ENCODE assay signal across 23 cellular contexts in the genomic region with DNA sequence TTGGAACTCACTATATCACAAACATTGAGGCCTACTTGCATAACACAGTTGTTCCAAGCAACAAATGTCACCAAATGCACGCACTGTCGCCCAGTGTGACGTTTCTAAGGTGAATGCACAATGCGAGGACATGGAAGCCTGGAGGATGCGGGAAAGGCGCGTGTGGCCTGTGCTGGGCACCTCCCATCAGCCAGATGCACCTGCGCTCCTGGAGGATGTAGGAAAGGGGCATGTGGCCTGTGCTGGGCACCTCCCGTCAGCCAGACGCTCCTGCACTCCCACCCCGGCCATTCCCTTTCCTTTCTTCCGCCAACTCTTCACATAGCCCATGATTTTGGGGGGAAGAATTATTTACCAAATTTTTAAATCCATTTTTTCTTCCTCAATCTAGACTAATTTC.
DNase-seq lines count a peak whose midpoint lies in the region; TF ChIP-seq lines count a peak whose summit lies in the region.
"Had no signal": no experiment of that assay in that cellular context is flagged by ENCODE, and none has a peak within 500 bp of the region (broad histone marks: within the 10 kb centered on the region; RNA-seq: fewer than 3 reads in every experiment).

No MANE protein-coding gene starts in this region.

- no peaks in the 10 kb centered on the region for H3K4me1 Mint-ChIP-seq in chondrocyte (ENCODE audit: low read depth)
- H3K4me1 Mint-ChIP-seq in endodermal cell, result peaks cover 25% of the 10 kb centered on the region
- H3K4me1 Mint-ChIP-seq in type B pancreatic cell (ENCODE audit: unreplicated experiment), result no peaks in the 10 kb centered on the region
- H3K4me1 Mint-ChIP-seq: CD14-positive monocyte; CD8-positive, alpha-beta memory T cell had no signal

- H3K27ac Mint-ChIP-seq in chondrocyte (ENCODE audit: unreplicated experiment) (no peak overlapping the region), endodermal cell (peak overlapping the region; percentile 48), type B pancreatic cell (no peak overlapping the region)
- H3K27ac Mint-ChIP-seq: CD14-positive monocyte; CD4-positive, alpha-beta T cell; CD8-positive, alpha-beta memory T cell; GM23338; HFFc6 had no signal

- WGBS in endodermal cell (ENCODE audit: insufficient coverage in 1 of 2, insufficient read length in 1 of 2), 2 experiments, result 94% methylated on average over 8 to 12 of the region's 12 CpGs

- H3K9me3 Mint-ChIP-seq in chondrocyte (ENCODE audit: low read depth) (peaks cover 25% of the 10 kb centered on the region), endodermal cell (peaks cover 20% of the 10 kb centered on the region), type B pancreatic cell (peaks cover 6% of the 10 kb centered on the region)

- in situ Hi-C loops in brain microvascular endothelial cell (cut with HindIII; ENCODE audit: low pct_ligation_motif_present, low sequenced_read_pairs), result no loop called here

- no peak for TF ChIP-seq CTCF in chondrocyte (IDR thresholded peaks at IDR 0.05)
- no peak for TF ChIP-seq CTCF in endodermal cell (conservative IDR thresholded peaks at IDR 0.05)
- no peak for TF ChIP-seq CTCF in type B pancreatic cell (conservative IDR thresholded peaks at IDR 0.05)
- TF ChIP-seq CTCF in brain microvascular endothelial cell (IDR thresholded peaks at IDR 0.05; ENCODE audit: low read depth, low read length, missing control alignments), result no peak

- no peak overlapping the region for H3K4me3 ChIP-seq in endodermal cell (ENCODE audit: low read length)
- no peak overlapping the region for H3K4me3 ChIP-seq in brain microvascular endothelial cell (ENCODE audit: low read depth, low read length)
- H3K4me3 ChIP-seq: BLaER1 treated with 17β-estradiol and CSF1 and Interleukin-3, amounts not matched to agents 10 nM and 100 nM; GM12878; GM23338; HAP-1 had no signal

- H3K9me3 ChIP-seq in endodermal cell (ENCODE audit: control insufficient read depth, low read length), result peaks cover 10% of the 10 kb centered on the region
- H3K9me3 ChIP-seq: BE2C, HAP-1 had no signal

- H3K27ac ChIP-seq in endodermal cell (ENCODE audit: low read depth, low read length) (no peak overlapping the region), brain microvascular endothelial cell (no peak overlapping the region)
- H3K27ac ChIP-seq: 22Rv1; BLaER1 treated with 17β-estradiol and CSF1 and Interleukin-3, amounts not matched to agents 10 nM and 100 nM had no signal

- H3K36me3 Mint-ChIP-seq in chondrocyte (ENCODE audit: low read depth) (peaks cover 3% of the 10 kb centered on the region), endodermal cell (ENCODE audit: low read depth) (no peaks in the 10 kb centered on the region), type B pancreatic cell (no peaks in the 10 kb centered on the region)
- H3K36me3 Mint-ChIP-seq: CD14-positive monocyte; CD8-positive, alpha-beta memory T cell had no signal

- peak; percentile 35 for DNase-seq in NCI-H748 (lab: John Stamatoyannopoulos, UW; ENCODE audit: unreplicated experiment)
- DNase-seq in NCI-H748 treated with DMSO at 0.1 percent for 48 hours (lab: John Stamatoyannopoulos, UW), result no peak
- peak; percentile 55 for DNase-seq in chondrocyte (ENCODE audit: low spot score)
- DNase-seq in endodermal cell, result no peak
- DNase-seq in type B pancreatic cell (ENCODE audit: extremely low spot score, unreplicated experiment), result peak; percentile 32
- DNase-seq in NCI-H146 treated with DMSO at 0.1 percent for 48 hours (lab: John Stamatoyannopoulos, UW; ENCODE audit: unreplicated experiment), result no peak
- no peak for DNase-seq in brain microvascular endothelial cell
- DNase-seq: ACHN; AML-193; BE2C; CD4-positive, alpha-beta T cell; CD8-positive, alpha-beta memory T cell; DMS 273 treated with DMSO at 0.1 percent for 48 hours; DMS79; EL; GDM1; HFFc6 had no signal

- peaks cover 6% of the 10 kb centered on the region for H3K27me3 Mint-ChIP-seq in chondrocyte (ENCODE audit: low read depth)
- peaks cover 34% of the 10 kb centered on the region for H3K27me3 Mint-ChIP-seq in endodermal cell (ENCODE audit: insufficient read depth)
- H3K27me3 Mint-ChIP-seq in type B pancreatic cell, result peaks cover 47% of the 10 kb centered on the region

- peaks cover 5% of the 10 kb centered on the region for H3K4me1 ChIP-seq in endodermal cell (ENCODE audit: control insufficient read depth, insufficient read depth, low read length)
- H3K4me1 ChIP-seq: BE2C, HAP-1 had no signal

- H3K9ac ChIP-seq in endodermal cell (ENCODE audit: extremely low read depth, low read length, poor library complexity, severe bottlenecking), result no peak overlapping the region
- H3K9ac ChIP-seq: BLaER1 treated with 17β-estradiol and CSF1 and Interleukin-3, amounts not matched to agents 10 nM and 100 nM had no signal

- no peaks in the 10 kb centered on the region for H3K36me3 ChIP-seq in endodermal cell (ENCODE audit: control insufficient read depth, insufficient read depth, low read length)
- H3K36me3 ChIP-seq in brain microvascular endothelial cell (replicated peaks), result no peaks in the 10 kb centered on the region
- H3K36me3 ChIP-seq: BE2C; BLaER1 treated with 17β-estradiol and CSF1 and Interleukin-3, amounts not matched to agents 10 nM and 100 nM; HAP-1 had no signal

- H3K27me3 ChIP-seq in endodermal cell (ENCODE audit: control insufficient read depth, insufficient read depth, low read length, poor library complexity, severe bottlenecking) (no peaks in the 10 kb centered on the region), brain microvascular endothelial cell (replicated peaks) (no peaks in the 10 kb centered on the region)
- H3K27me3 ChIP-seq: BLaER1 treated with 17β-estradiol and CSF1 and Interleukin-3, amounts not matched to agents 10 nM and 100 nM had no signal

- H3K4me3 Mint-ChIP-seq in chondrocyte (ENCODE audit: unreplicated experiment) (no peak overlapping the region), endodermal cell (peak overlapping the region; percentile 13), type B pancreatic cell (no peak overlapping the region)
- H3K4me3 Mint-ChIP-seq: CD14-positive monocyte; CD4-positive, alpha-beta T cell; CD8-positive, alpha-beta memory T cell; GM23338; HFFc6 had no signal

Comparison
In these comparisons a context has a peak if more than half of its experiments do, and no peak if none do; other contexts are left out.
1. DNase-seq: peak in NCI-H748 (single experiment), chondrocyte (single experiment) and type B pancreatic cell (single experiment); none in NCI-H748 treated with DMSO at 0.1 percent for 48 hours (single experiment), endodermal cell (single experiment), NCI-H146 treated with DMSO at 0.1 percent for 48 hours (single experiment) and brain microvascular endothelial cell (single experiment).